ENCODE assay signal across 25 cellular contexts in genomic region chr9:4289411-4290380, GRCh38. TPM values are rescaled to one million over a fixed set of nuclear protein-coding genes. Genes with fewer than 3 reads are reported as not detected.
A peak's percentile ranks its signal among the peaks of the same experiment; 100 is the strongest.
DNase-seq lines count a peak whose midpoint lies in the region; ATAC-seq, FAIRE-seq and TF ChIP-seq lines count a peak whose summit lies in the region.
"Had no signal": no experiment of that assay in that cellular context is flagged by ENCODE, and none has a peak within 500 bp of the region (broad histone marks: within the 10 kb centered on the region; RNA-seq: fewer than 3 reads in every experiment).

No MANE protein-coding gene starts in this region.

- DNase-seq in DMS53 (lab: John Stamatoyannopoulos, UW), result peak; percentile 0
- no peak for DNase-seq in DMS53 treated with DMSO at 0.1 percent for 48 hours (lab: John Stamatoyannopoulos, UW; ENCODE audit: unreplicated experiment)
- DNase-seq in IMR-90, result peak; percentile 18
- no peak for DNase-seq in type B pancreatic cell (ENCODE audit: extremely low spot score, unreplicated experiment)
- no peak for DNase-seq in putamen (ENCODE audit: low spot score)
- no peak for DNase-seq in stimulated activated CD4-positive, alpha-beta T cell treated with anti-CD3 and anti-CD28 coated beads, Interleukin-4, amount 100 ng/mL, for 24 hours
- DNase-seq in NCI-H2029 (lab: John Stamatoyannopoulos, UW), result no peak
- DNase-seq: 8988T; cortex of kidney; DMS 273 treated with DMSO at 0.1 percent for 48 hours; erythroblast; KBM-7; lower lobe of right lung; naive B cell; NCI-H1092; NCI-H748 treated with DMSO at 0.1 percent for 48 hours; OCI-M1; stimulated activated CD8-positive, alpha-beta memory T cell treated with anti-CD3 and anti-CD28 coated beads, Interleukin-4, amount 100 ng/mL, for 48 hours had no signal

- no peak overlapping the region for H3K18ac ChIP-seq in IMR-90 (ENCODE audit: low read depth, low read length)

- no peak overlapping the region for H3K27ac ChIP-seq in IMR-90 (ENCODE audit: insufficient read depth, low read length)
- H3K27ac ChIP-seq: BLaER1 treated with 17β-estradiol and CSF1 and Interleukin-3, amounts not matched to agents 10 nM and 100 nM; lower lobe of right lung; SJSA1; suprapubic skin had no signal

- no peak overlapping the region for H3K4me2 ChIP-seq in IMR-90 (ENCODE audit: low read depth, low read length)
- H3K4me2 ChIP-seq: BLaER1 treated with 17β-estradiol and CSF1 and Interleukin-3, amounts not matched to agents 10 nM and 100 nM had no signal

- no peak overlapping the region for H2BK5ac ChIP-seq in IMR-90 (ENCODE audit: low read depth, low read length, poor library complexity, severe bottlenecking)

- peaks cover 21 to 67% of the 10 kb centered on the region in 2 experiments for H3K79me1 ChIP-seq in IMR-90 (ENCODE audit: low read depth in 1 of 2, low read length in 2 of 2)

- H2BK20ac ChIP-seq in IMR-90 (ENCODE audit: low read depth, low read length), result no peak overlapping the region

- intact Hi-C loops in IMR-90 (cut with micrococcal nuclease), result no loop called here

- CTCF ChIA-PET in IMR-90 (lab: Yijun Ruan, JAX), result no interaction called here

- H3K36me3 Mint-ChIP-seq in type B pancreatic cell, result no peaks in the 10 kb centered on the region
- H3K36me3 Mint-ChIP-seq: naive B cell had no signal

- WGBS in IMR-90 (ENCODE audit: extremely low coverage in 2 of 2, insufficient read length in 1 of 2), 2 experiments, result 100% methylated on average over 2 of the region's 6 CpGs; no CpG with 5 or more reads in 1 of the 2 experiments

- no peak overlapping the region for H4K8ac ChIP-seq in IMR-90 (ENCODE audit: low read depth in 2 of 2, low read length in 2 of 2)

- peaks cover 2% of the 10 kb centered on the region for H3K36me3 ChIP-seq in IMR-90 (ENCODE audit: control insufficient read depth, insufficient read depth, low read length)
- H3K36me3 ChIP-seq: BLaER1 treated with 17β-estradiol and CSF1 and Interleukin-3, amounts not matched to agents 10 nM and 100 nM; lower lobe of right lung; SJSA1; suprapubic skin had no signal

- H3K4me3 ChIP-seq in IMR-90 (ENCODE audit: insufficient read depth, low read depth, low read length), result no peak overlapping the region
- H3K4me3 ChIP-seq: BLaER1 treated with 17β-estradiol and CSF1 and Interleukin-3, amounts not matched to agents 10 nM and 100 nM; lower lobe of right lung; SJSA1; suprapubic skin had no signal

- dilution Hi-C loops in IMR-90 (cut with HindIII; ENCODE audit: low sequenced_read_pairs, unreplicated experiment), result no loop called here

- POLR2A ChIA-PET in IMR-90 (lab: Charles Lee; ENCODE audit: unreplicated experiment), result no interaction called here

- no peak overlapping the region for H3K56ac ChIP-seq in IMR-90 (ENCODE audit: extremely low read depth, insufficient read depth, low read length)

- H3K4me1 ChIP-seq in IMR-90 (ENCODE audit: control insufficient read depth, insufficient read depth, low read length), result peaks cover 7% of the 10 kb centered on the region
- H3K4me1 ChIP-seq: suprapubic skin had no signal

- H2BK120ac ChIP-seq in IMR-90 (ENCODE audit: low read depth, low read length), result no peak overlapping the region

- H3K4me3 Mint-ChIP-seq in type B pancreatic cell, result no peak overlapping the region
- H3K4me3 Mint-ChIP-seq: activated naive CD8-positive, alpha-beta T cell; activated T-helper 1 cell treated with anti-CD3 and anti-CD28 coated beads, Interleukin-12 subunit alpha, Interleukin-12 subunit beta, Interleukin-2, Interleukin-4 antibody, amounts not matched to agents 30 ng/mL and 10 ng/mL and 1 ng/mL, durations not matched to agents 14 hours and 24 hours and 36 hours; naive B cell had no signal

- no peak for ATAC-seq in IMR-90 (ENCODE audit: low read depth)
- ATAC-seq: lower lobe of right lung had no signal

- peak overlapping the region; percentile 10 for H3K27ac Mint-ChIP-seq in type B pancreatic cell
- H3K27ac Mint-ChIP-seq: activated naive CD8-positive, alpha-beta T cell; activated T-helper 1 cell treated with anti-CD3 and anti-CD28 coated beads, Interleukin-12 subunit alpha, Interleukin-12 subunit beta, Interleukin-2, Interleukin-4 antibody, amounts not matched to agents 30 ng/mL and 10 ng/mL and 1 ng/mL, durations not matched to agents 14 hours and 24 hours and 36 hours; naive B cell had no signal

- TF ChIP-seq RAD21 in IMR-90 (IDR thresholded peaks at IDR 0.05; ENCODE audit: low read length), result no peak

- H3K27me3 Mint-ChIP-seq in type B pancreatic cell, result no peaks in the 10 kb centered on the region

- no TSS peak for BruUV-seq in IMR-90 (replicated peaks; lab: Mats Ljungman, UMichigan)

- peaks cover 3% of the 10 kb centered on the region; the same call in 1 of the 2 replicates for H4K20me1 ChIP-seq in IMR-90 (ENCODE audit: insufficient read depth, low read length)
- H4K20me1 ChIP-seq: BLaER1 treated with 17β-estradiol and CSF1 and Interleukin-3, amounts not matched to agents 10 nM and 100 nM had no signal

- H4K91ac ChIP-seq in IMR-90 (ENCODE audit: insufficient read depth, low read depth, low read length), result no peak overlapping the region

- no peak overlapping the region for H2AK9ac ChIP-seq in IMR-90 (replicated peaks; ENCODE audit: low read depth, low read length, poor library complexity)

- FAIRE-seq in endometrium (lab: Jason Lieb, UNC), result peak; percentile 51
- FAIRE-seq: H1 had no signal

- no peak overlapping the region for H2AK5ac ChIP-seq in IMR-90 (ENCODE audit: low read depth, low read length)

- H3K4ac ChIP-seq in IMR-90 (ENCODE audit: low read depth, low read length), result no peak overlapping the region

- peaks cover 25% of the 10 kb centered on the region for H3K4me1 Mint-ChIP-seq in type B pancreatic cell (ENCODE audit: unreplicated experiment)
- H3K4me1 Mint-ChIP-seq: naive B cell had no signal

- H3K23ac ChIP-seq in IMR-90 (ENCODE audit: low read depth, low read length), result no peak overlapping the region

- TF ChIP-seq POLR2A in IMR-90 (IDR thresholded peaks at IDR 0.05; ENCODE audit: low read depth, low read length), result no peak

- H2AFZ ChIP-seq in IMR-90 (replicated peaks; ENCODE audit: low read length, poor library complexity), result no peak overlapping the region

- peaks cover 6% of the 10 kb centered on the region; the same call in 1 of the 2 replicates for H3K9me1 ChIP-seq in IMR-90 (ENCODE audit: insufficient read depth, low read length)

- in situ Hi-C loops in IMR-90 (cut with MboI; ENCODE audit: low sequenced_read_pairs), result loop anchor here (10.0 kb wide), 1 partner anchor 55 kb away; no protein-coding TSS in a partner anchor

- no peak overlapping the region for H3K14ac ChIP-seq in IMR-90 (replicated peaks; ENCODE audit: low read depth, low read length)

- H3K27me3 ChIP-seq in IMR-90 (ENCODE audit: control insufficient read depth, insufficient read depth, low read length), result no peaks in the 10 kb centered on the region
- H3K27me3 ChIP-seq: BLaER1 treated with 17β-estradiol and CSF1 and Interleukin-3, amounts not matched to agents 10 nM and 100 nM; SJSA1; suprapubic skin had no signal

- no peak overlapping the region for H2BK15ac ChIP-seq in IMR-90 (ENCODE audit: low read depth, low read length)

- no peaks in the 10 kb centered on the region for H3K9me3 Mint-ChIP-seq in type B pancreatic cell
- H3K9me3 Mint-ChIP-seq: activated T-helper 1 cell treated with anti-CD3 and anti-CD28 coated beads, Interleukin-12 subunit alpha, Interleukin-12 subunit beta, Interleukin-2, Interleukin-4 antibody, amounts not matched to agents 30 ng/mL and 10 ng/mL and 1 ng/mL, durations not matched to agents 14 hours and 24 hours and 36 hours; naive B cell had no signal

- no peak for TF ChIP-seq CTCF in IMR-90 (conservative IDR thresholded peaks at IDR 0.05; ENCODE audit: low read depth, low read length)
- TF ChIP-seq CTCF in type B pancreatic cell (conservative IDR thresholded peaks at IDR 0.05), result no peak

- H3K9me3 ChIP-seq in IMR-90 (ENCODE audit: control insufficient read depth, insufficient read depth, low read length), result no peaks in the 10 kb centered on the region
- H3K9me3 ChIP-seq: BLaER1 treated with 17β-estradiol and CSF1 and Interleukin-3, amounts not matched to agents 10 nM and 100 nM; lower lobe of right lung; SJSA1; suprapubic skin had no signal

- no peak overlapping the region for H4K5ac ChIP-seq in IMR-90 (ENCODE audit: low read depth, low read length)

- H3K9ac ChIP-seq in IMR-90 (ENCODE audit: low read depth, low read length), result no peak overlapping the region
- H3K9ac ChIP-seq: BLaER1 treated with 17β-estradiol and CSF1 and Interleukin-3, amounts not matched to agents 10 nM and 100 nM had no signal

TF ChIP-seq in IMR-90, 13 proteins besides CTCF, POLR2A, EP300 and RAD21:
- TF ChIP-seq MXI1 (IDR thresholded peaks at IDR 0.05; ENCODE audit: borderline replicate concordance, low read depth, low read length) (no peak), MAZ (IDR thresholded peaks at IDR 0.05; ENCODE audit: borderline replicate concordance, low read depth, low read length) (no peak), MAFK (IDR thresholded peaks at IDR 0.05; ENCODE audit: low read depth, low read length) (0 out of 2 replicates have a peak, but pooled peaks have one; percentile 6), BHLHE40 (IDR thresholded peaks at IDR 0.05; ENCODE audit: low read depth, low read length) (no peak), SMC3 (IDR thresholded peaks at IDR 0.05; ENCODE audit: low read depth, low read length) (no peak)

RNA-seq across cellular contexts. Expression of gene GLIS3, which starts 10.2 kb away (rescaled TPM):
- total RNA-seq in IMR-90 (2012; rRNA removed), result 22.5 and 22.8 TPM in 2 replicates
- polyA plus RNA-seq in IMR-90 (2012; rRNA removed), result 5.7 TPM in 2 replicates
- polyA plus RNA-seq in IMR-90 (2012; cell fraction: cytosol; rRNA removed), result 3.0 and 3.7 TPM in 2 replicates
- polyA plus RNA-seq in IMR-90 (2012; cell fraction: nucleus; rRNA removed; ENCODE audit: low replicate concordance), result 5.5 and 9.3 TPM in 2 replicates
- total RNA-seq in type B pancreatic cell (ENCODE audit: low replicate concordance), result 23.2 and 39.9 TPM in 2 replicates

Comparison
In these comparisons a context has a peak if more than half of its experiments do, and no peak if none do; other contexts are left out.
1. DNase-seq: peak in DMS53 (single experiment) and IMR-90 (single experiment); none in DMS53 treated with DMSO at 0.1 percent for 48 hours (single experiment), type B pancreatic cell (single experiment), putamen (single experiment), stimulated activated CD4-positive, alpha-beta T cell treated with anti-CD3 and anti-CD28 coated beads, Interleukin-4, amount 100 ng/mL, for 24 hours (single experiment) and NCI-H2029 (single experiment).